ENCODE assay signal across 1 cellular context in genomic region chr3:123286308-123287023, GRCh38.
TF ChIP-seq lines count a peak whose summit lies in the region.

No MANE protein-coding gene starts in this region.

TF ChIP-seq in K562, 482 proteins besides CTCF, POLR2A, EP300 and RAD21 (continued from another document and continues in another):
- TF ChIP-seq STAT6 (CRISPR knock-in tag; IDR thresholded peaks at IDR 0.05) (no peak), XRCC4 (IDR thresholded peaks at IDR 0.05; ENCODE audit: extremely low read depth, insufficient read depth, insufficient read length) (no peak), ZNF561 (CRISPR knock-in tag; conservative IDR thresholded peaks at IDR 0.05) (no peak), CHD4 (IDR thresholded peaks at IDR 0.05; ENCODE audit: insufficient read depth, insufficient replicate concordance, low read depth, low read length, poor library complexity, severe bottlenecking) (no peak), ZNF347 (CRISPR knock-in tag; IDR thresholded peaks at IDR 0.05; ENCODE audit: low read depth) (no peak), ZNF780A (CRISPR knock-in tag; IDR thresholded peaks at IDR 0.05) (no peak), CREB3 (tag; conservative IDR thresholded peaks at IDR 0.05; ENCODE audit: low read depth) (0 out of 2 replicates have a peak, but pooled peaks have one; percentile 46), HCFC1 (IDR thresholded peaks at IDR 0.05; ENCODE audit: low read depth, low read length) (peak; percentile 40; the same call in 1 of the 2 replicates), E2F6 (IDR thresholded peaks at IDR 0.05; ENCODE audit: borderline replicate concordance in 1 of 2, extremely low read depth in 1 of 2, insufficient read depth in 1 of 2, insufficient read length in 1 of 2, low read depth in 1 of 2, low read length in 1 of 2, poor library complexity in 1 of 2, severe bottlenecking in 1 of 2) (no peak), ATF6 (CRISPR knock-in tag; IDR thresholded peaks at IDR 0.05) (no peak), JUND (IDR thresholded peaks at IDR 0.05; ENCODE audit: borderline replicate concordance, low read depth, low read length) (0 out of 2 replicates have a peak, but pooled peaks have one; percentile 15), JUND (tag; IDR thresholded peaks at IDR 0.05; ENCODE audit: borderline replicate concordance, low read depth, low read length) (no peak), LARP7 (IDR thresholded peaks at IDR 0.05) (no peak), ZBTB12 (CRISPR knock-in tag; IDR thresholded peaks at IDR 0.05) (no peak), MIER1 (IDR thresholded peaks at IDR 0.05; ENCODE audit: low read depth) (peak; percentile 97), CBX1 (IDR thresholded peaks at IDR 0.05; ENCODE audit: low read depth) (no peak), L3MBTL2 (IDR thresholded peaks at IDR 0.05) (no peak), CREB5 (CRISPR knock-in tag; IDR thresholded peaks at IDR 0.05) (no peak), AFF4 (CRISPR knock-in tag; IDR thresholded peaks at IDR 0.05) (0 out of 2 replicates have a peak, but pooled peaks have one; percentile 43), AFF1 (IDR thresholded peaks at IDR 0.05; ENCODE audit: low read depth in 1 of 2, partially characterized antibody in 2 of 2) (peak in 1 of 2 experiments; percentile 88), MCM3 (IDR thresholded peaks at IDR 0.05) (no peak), NRF1 (conservative IDR thresholded peaks at IDR 0.05 in 1 of 2, IDR thresholded peaks at IDR 0.05 in 1 of 2) (no peak), ELF4 (CRISPR knock-in tag; IDR thresholded peaks at IDR 0.05) (no peak), E2F5 (CRISPR knock-in tag; IDR thresholded peaks at IDR 0.05) (0 out of 2 replicates have a peak, but pooled peaks have one; percentile 50), ZNF583 (CRISPR knock-in tag; IDR thresholded peaks at IDR 0.05) (no peak), ID3 (CRISPR knock-in tag; IDR thresholded peaks at IDR 0.05) (no peak), ID3 (tag; IDR thresholded peaks at IDR 0.05) (peak; percentile 47; the same call in 1 of the 2 replicates), EWSR1 (IDR thresholded peaks at IDR 0.05; ENCODE audit: borderline replicate concordance, low read depth, partially characterized antibody) (no peak), ZKSCAN3 (CRISPR knock-in tag; IDR thresholded peaks at IDR 0.05) (no peak), GMEB1 (CRISPR knock-in tag; IDR thresholded peaks at IDR 0.05) (no peak), SMAD3 (CRISPR knock-in tag; conservative IDR thresholded peaks at IDR 0.05) (0 out of 2 replicates have a peak, but pooled peaks have one; percentile 21), ZNF644 (tag; IDR thresholded peaks at IDR 0.05; ENCODE audit: low read depth) (0 out of 2 replicates have a peak, but pooled peaks have one; percentile 40), ZFP36 (IDR thresholded peaks at IDR 0.05; ENCODE audit: low read depth, low read length, partially characterized antibody) (no peak), SNRNP70 (optimal IDR thresholded peaks at IDR 0.05; ENCODE audit: low read depth, low read length) (no peak)
